ENCODE assay signal across 1 cellular context in genomic region chr1:230122361-230123279, GRCh38.
TF ChIP-seq lines count a peak whose summit lies in the region.

No MANE protein-coding gene starts in this region.

TF ChIP-seq in GM12878, 131 proteins besides CTCF, POLR2A, EP300 and RAD21 (continued from another document):
- TF ChIP-seq ZNF687 (IDR thresholded peaks at IDR 0.05) (peak; percentile 91), SMARCA5 (IDR thresholded peaks at IDR 0.05) (0 out of 2 replicates have a peak, but pooled peaks have one; percentile 51), RBBP5 (conservative IDR thresholded peaks at IDR 0.05) (no peak), BRCA1 (IDR thresholded peaks at IDR 0.05; ENCODE audit: low read depth, low read length) (no peak), HDGF (IDR thresholded peaks at IDR 0.05) (0 out of 2 replicates have a peak, but pooled peaks have one; percentile 11), PBX3 (IDR thresholded peaks at IDR 0.05; ENCODE audit: insufficient replicate concordance, low read depth, low read length) (peak; percentile 17), BCL3 (IDR thresholded peaks at IDR 0.05; ENCODE audit: borderline replicate concordance, insufficient read depth, low read depth, low read length, poor library complexity, severe bottlenecking) (no peak), ZNF622 (IDR thresholded peaks at IDR 0.05) (no peak), ZBTB33 (IDR thresholded peaks at IDR 0.05) (no peak), MXI1 (IDR thresholded peaks at IDR 0.05; ENCODE audit: low read depth, low read length) (0 out of 2 replicates have a peak, but pooled peaks have one; percentile 66), CHD2 (IDR thresholded peaks at IDR 0.05; ENCODE audit: borderline replicate concordance, low read depth, low read length) (no peak), MLLT1 (IDR thresholded peaks at IDR 0.05) (no peak; the same call in 1 of the 2 replicates), CHD1 (IDR thresholded peaks at IDR 0.05; ENCODE audit: low read depth, low read length) (peak; percentile 84; the same call in 1 of the 2 replicates), PRDM15 (CRISPR knock-in tag; IDR thresholded peaks at IDR 0.05) (no peak), BCL11A (IDR thresholded peaks at IDR 0.05; ENCODE audit: low read depth, low read length) (no peak), CEBPB (IDR thresholded peaks at IDR 0.05; ENCODE audit: borderline replicate concordance in 1 of 2, low read depth in 2 of 2, low read length in 2 of 2) (no peak)
